Comparison of ENCODE assay signal across 12 cellular contexts in genomic region chr15:64456634-64457108, GRCh38. TPM values are rescaled to one million over a fixed set of nuclear protein-coding genes. Genes with fewer than 3 reads are reported as not detected.
A peak's percentile ranks its signal among the peaks of the same experiment; 100 is the strongest.
DNase-seq lines count a peak whose midpoint lies in the region; ATAC-seq, FAIRE-seq and TF ChIP-seq lines count a peak whose summit lies in the region.
"Had no signal": no experiment of that assay in that cellular context is flagged by ENCODE, and none has a peak within 500 bp of the region (broad histone marks: within the 10 kb centered on the region; RNA-seq: fewer than 3 reads in every experiment).

No MANE protein-coding gene starts in this region.

- H4K20me1 ChIP-seq in BLaER1 (peaks cover 2% of the 10 kb centered on the region), astrocyte (ENCODE audit: insufficient read depth, low read length) (peaks cover 5% of the 10 kb centered on the region)

- H3K9me3 Mint-ChIP-seq in astrocyte (ENCODE audit: unreplicated experiment), result no peaks in the 10 kb centered on the region
- H3K9me3 Mint-ChIP-seq in naive thymus-derived CD8-positive, alpha-beta T cell, result no peaks in the 10 kb centered on the region

- H3K4me3 Mint-ChIP-seq in astrocyte (ENCODE audit: unreplicated experiment), result no peak overlapping the region
- H3K4me3 Mint-ChIP-seq in naive thymus-derived CD8-positive, alpha-beta T cell, result peak overlapping the region in 9 of 10 donors; percentile 3 to 76 (median 55)
- H3K4me3 Mint-ChIP-seq: activated CD4-positive, alpha-beta T cell treated with anti-CD3 and anti-CD28 coated beads for 36 hours had no signal

- H3K36me3 ChIP-seq in BLaER1, result peaks cover 3% of the 10 kb centered on the region; the same call in 1 of the 2 replicates
- H3K36me3 ChIP-seq in astrocyte (ENCODE audit: insufficient read depth, low read length), result peaks cover 13% of the 10 kb centered on the region

- H3K27ac Mint-ChIP-seq in astrocyte (ENCODE audit: unreplicated experiment), result no peak overlapping the region
- peak overlapping the region; percentile 63 to 96 (median 92) for H3K27ac Mint-ChIP-seq in naive thymus-derived CD8-positive, alpha-beta T cell

- peaks cover 53% of the 10 kb centered on the region for H3K4me1 ChIP-seq in BLaER1
- peaks cover 10% of the 10 kb centered on the region for H3K4me1 ChIP-seq in astrocyte (ENCODE audit: insufficient read depth, low read length)

- no peak overlapping the region for H2AFZ ChIP-seq in astrocyte (ENCODE audit: low read depth, low read length)
- H2AFZ ChIP-seq: parathyroid adenoma had no signal

- POLR2A ChIA-PET in naive thymus-derived CD8-positive, alpha-beta T cell (lab: Charles Lee), result interaction anchor here (1.2 to 1.3 kb wide), 2 partner anchors 9 to 26 kb away, joined by 3 read pairs; no protein-coding TSS in a partner anchor

- no peaks in the 10 kb centered on the region for H3K27me3 ChIP-seq in BLaER1
- no peaks in the 10 kb centered on the region for H3K27me3 ChIP-seq in astrocyte (ENCODE audit: insufficient read depth, low read length)

- H3K9ac ChIP-seq in BLaER1, result no peak overlapping the region
- no peak overlapping the region for H3K9ac ChIP-seq in astrocyte (ENCODE audit: low read length)
- H3K9ac ChIP-seq: parathyroid adenoma had no signal

- no peaks in the 10 kb centered on the region for H3K27me3 Mint-ChIP-seq in astrocyte (ENCODE audit: low read depth, unreplicated experiment)
- H3K27me3 Mint-ChIP-seq in naive thymus-derived CD8-positive, alpha-beta T cell, result no peaks in the 10 kb centered on the region
- H3K27me3 Mint-ChIP-seq: activated CD4-positive, alpha-beta T cell treated with anti-CD3 and anti-CD28 coated beads for 36 hours had no signal

- no peak for TF ChIP-seq CTCF in astrocyte (IDR thresholded peaks at IDR 0.05; ENCODE audit: insufficient read depth, low read depth, low read length)

- H3K4me3 ChIP-seq in BLaER1, result no peak overlapping the region
- H3K4me3 ChIP-seq in astrocyte (ENCODE audit: insufficient read depth, low read depth, low read length), result no peak overlapping the region

- ATAC-seq in naive thymus-derived CD8-positive, alpha-beta T cell, result no peak
- ATAC-seq: activated CD4-positive, alpha-beta T cell treated with anti-CD3 and anti-CD28 coated beads for 36 hours had no signal

- H3K4me2 ChIP-seq in BLaER1 (peak overlapping the region; percentile 59), astrocyte (ENCODE audit: low read length) (no peak overlapping the region)

- peaks cover 16% of the 10 kb centered on the region for H3K4me1 Mint-ChIP-seq in astrocyte (ENCODE audit: low read depth, unreplicated experiment)
- peaks cover 42 to 75% (median 72%) of the 10 kb centered on the region in 4 donors for H3K4me1 Mint-ChIP-seq in naive thymus-derived CD8-positive, alpha-beta T cell

- peaks cover 8% of the 10 kb centered on the region for H3K79me2 ChIP-seq in astrocyte (ENCODE audit: insufficient read depth, low read length)
- H3K79me2 ChIP-seq: parathyroid adenoma had no signal

- no peak for FAIRE-seq in astrocyte (lab: Jason Lieb, UNC)

- no peak overlapping the region for H3K27ac ChIP-seq in BLaER1
- H3K27ac ChIP-seq in astrocyte (ENCODE audit: low read depth, low read length), result no peak overlapping the region
- H3K27ac ChIP-seq: epithelial cell of prostate, parathyroid adenoma had no signal

- DNase-seq in KG1 (lab: John Stamatoyannopoulos, UW) (peak; percentile 32), astrocyte (ENCODE audit: low read depth) (peak; percentile 27), NCI-H510A treated with DMSO at 0.1 percent for 48 hours (lab: John Stamatoyannopoulos, UW) (no peak), iPS-NIHi11 (ENCODE audit: low spot score) (no peak), NCI-H2081 (lab: John Stamatoyannopoulos, UW) (no peak), NCI-H1436 treated with DMSO at 0.1 percent for 48 hours (lab: John Stamatoyannopoulos, UW) (no peak)
- DNase-seq in naive thymus-derived CD8-positive, alpha-beta T cell, result no peak
- DNase-seq: activated CD4-positive, alpha-beta T cell treated with anti-CD3 and anti-CD28 coated beads for 36 hours; HCEC 1CT had no signal

- no peaks in the 10 kb centered on the region for H3K9me3 ChIP-seq in BLaER1
- no peaks in the 10 kb centered on the region for H3K9me3 ChIP-seq in astrocyte (ENCODE audit: insufficient read depth, low read depth, low read length)

- H3K36me3 Mint-ChIP-seq in astrocyte (ENCODE audit: low read depth, unreplicated experiment), result peaks cover 2% of the 10 kb centered on the region
- H3K36me3 Mint-ChIP-seq in naive thymus-derived CD8-positive, alpha-beta T cell, result no peaks in the 10 kb centered on the region

RNA-seq across cellular contexts. Expression of gene ZNF609, which starts 3.7 kb away (rescaled TPM):
- 38.5 and 40.8 TPM in 2 replicates for total RNA-seq in astrocyte
- total RNA-seq in naive thymus-derived CD8-positive, alpha-beta T cell, result 10 to 100 TPM; 66.1 to 68.2 TPM
- polyA plus RNA-seq in naive thymus-derived CD8-positive, alpha-beta T cell, result 10 to 100 TPM; 10.2 to 23.7 (median 13.5) TPM

Comparison
In these comparisons a context has a peak if more than half of its experiments do, and no peak if none do; other contexts are left out.
1. DNase-seq: peak in KG1 (single experiment) and astrocyte (single experiment); none in naive thymus-derived CD8-positive, alpha-beta T cell (0 of 10), NCI-H510A treated with DMSO at 0.1 percent for 48 hours (single experiment), iPS-NIHi11 (single experiment), NCI-H2081 (0 of 2) and NCI-H1436 treated with DMSO at 0.1 percent for 48 hours (single experiment).